Comparison of ENCODE assay signal across 16 cellular contexts in genomic region chr15:88090406-88091085, GRCh38.
"Had no signal": no experiment of that assay in that cellular context is flagged by ENCODE, and none has a peak within 500 bp of the region (broad histone marks: within the 10 kb centered on the region; RNA-seq: fewer than 3 reads in every experiment).

No MANE protein-coding gene starts in this region.

- H3K4me3 Mint-ChIP-seq: activated naive CD8-positive, alpha-beta T cell treated with anti-CD3 and anti-CD28 coated beads for 36 hours; activated T-cell treated with anti-CD3 and anti-CD28 coated beads, Interleukin-2, amount 50 U/mL, for 4 hours; memory B cell; stimulated activated naive CD8-positive, alpha-beta T cell treated with anti-CD3 and anti-CD28 coated beads, Interleukin-15, amount 100 ng/mL, for 72 hours had no signal

- H3K4me1 ChIP-seq: pancreas had no signal

- H3K4me1 Mint-ChIP-seq: activated naive CD8-positive, alpha-beta T cell treated with anti-CD3 and anti-CD28 coated beads for 36 hours; memory B cell; stimulated activated naive CD8-positive, alpha-beta T cell treated with anti-CD3 and anti-CD28 coated beads, Interleukin-15, amount 100 ng/mL, for 72 hours had no signal

- DNase-seq: activated CD4-positive, alpha-beta T cell treated with anti-CD3 and anti-CD28 coated beads for 1 hour; activated CD4-positive, alpha-beta T cell treated with anti-CD3 and anti-CD28 coated beads, Interleukin-2, amount 50 U/mL, for 48 hours; activated effector memory CD4-positive, alpha-beta T cell treated with anti-CD3 and anti-CD28 coated beads, Interleukin-2, amount 50 U/mL, for 16 hours; activated naive CD8-positive, alpha-beta T cell treated with anti-CD3 and anti-CD28 coated beads for 36 hours; activated T-cell treated with anti-CD3 and anti-CD28 coated beads, Interleukin-2, amount 50 U/mL, for 4 hours; cortex of kidney; effector CD8-positive, alpha-beta T cell; pancreas; stimulated activated CD4-positive, alpha-beta T cell treated with anti-CD3 and anti-CD28 coated beads, Interleukin-4, amount 100 ng/mL, for 4 hours; stimulated activated naive CD8-positive, alpha-beta T cell treated with anti-CD3 and anti-CD28 coated beads, Interleukin-15, amount 100 ng/mL, for 72 hours; SW 1271; testis had no signal

- ATAC-seq: activated T-cell treated with anti-CD3 and anti-CD28 coated beads, Interleukin-2, amount 50 U/mL, for 4 hours; pancreas; stimulated activated naive CD8-positive, alpha-beta T cell treated with anti-CD3 and anti-CD28 coated beads, Interleukin-15, amount 100 ng/mL, for 72 hours had no signal

- H3K27ac ChIP-seq: epithelial cell of prostate, pancreas, skin epidermis, testis, uterus had no signal

- H3K9me3 Mint-ChIP-seq: activated naive CD8-positive, alpha-beta T cell treated with anti-CD3 and anti-CD28 coated beads for 36 hours; activated T-cell treated with anti-CD3 and anti-CD28 coated beads, Interleukin-2, amount 50 U/mL, for 4 hours; stimulated activated naive CD8-positive, alpha-beta T cell treated with anti-CD3 and anti-CD28 coated beads, Interleukin-15, amount 100 ng/mL, for 72 hours had no signal

- H3K27ac Mint-ChIP-seq: activated naive CD8-positive, alpha-beta T cell treated with anti-CD3 and anti-CD28 coated beads for 36 hours; memory B cell; stimulated activated naive CD8-positive, alpha-beta T cell treated with anti-CD3 and anti-CD28 coated beads, Interleukin-15, amount 100 ng/mL, for 72 hours had no signal

- H3K36me3 Mint-ChIP-seq: activated naive CD8-positive, alpha-beta T cell treated with anti-CD3 and anti-CD28 coated beads for 36 hours; memory B cell had no signal

- H3K4me3 ChIP-seq: pancreas, skin epidermis, testis, uterus had no signal

- H3K27me3 ChIP-seq: pancreas, testis, uterus had no signal

- H3K36me3 ChIP-seq: pancreas, uterus had no signal

- H3K9me3 ChIP-seq: pancreas, testis, uterus had no signal
